In the genomic region with DNA sequence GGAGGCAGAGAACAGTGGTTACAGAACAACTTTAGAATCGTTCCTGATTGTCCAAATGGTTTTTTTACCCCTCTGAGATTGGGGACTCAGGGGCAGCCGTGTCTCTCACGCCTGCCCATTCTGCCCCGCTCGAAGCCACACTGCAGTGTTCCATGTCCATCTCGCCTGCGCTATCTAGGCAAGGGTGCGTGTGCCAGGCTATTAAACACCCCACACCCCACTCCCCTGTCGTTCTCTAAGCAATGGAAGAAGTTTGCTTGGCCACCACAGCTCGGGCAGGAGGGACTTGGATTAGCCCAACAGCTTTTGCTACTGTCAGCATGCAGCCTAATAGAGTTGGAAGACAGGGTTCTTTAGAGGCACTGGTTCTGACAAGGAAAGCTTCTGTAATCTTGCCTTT, we compare ENCODE assay signal across 10 cellular contexts.
"Had no signal": no experiment of that assay in that cellular context is flagged by ENCODE, and none has a peak within 500 bp of the region (broad histone marks: within the 10 kb centered on the region; RNA-seq: fewer than 3 reads in every experiment).

No MANE protein-coding gene starts in this region.

- DNase-seq: activated T-cell treated with anti-CD3 and anti-CD28 coated beads, Interleukin-2, amount 50 U/mL, for 1 hour; adrenal gland; foreskin fibroblast; nephron progenitor cell; stimulated activated CD4-positive, alpha-beta T cell treated with anti-CD3 and anti-CD28 coated beads, Interleukin-1b, Interleukin-23, amount 100 ng/mL, for 48 hours; T-helper 1 cell; T-helper 9 cell had no signal

- H3K4me1 ChIP-seq: adrenal gland, ascending aorta, parathyroid adenoma had no signal

- H3K9me3 ChIP-seq: adrenal gland, ascending aorta, tibial nerve had no signal

- H3K9ac ChIP-seq: parathyroid adenoma had no signal

- H2AFZ ChIP-seq: parathyroid adenoma had no signal

- H3K79me2 ChIP-seq: parathyroid adenoma had no signal

- H3K27ac ChIP-seq: adrenal gland, ascending aorta, parathyroid adenoma had no signal

- H3K4me3 ChIP-seq: adrenal gland, ascending aorta, tibial nerve had no signal

- H3K36me3 ChIP-seq: adrenal gland, ascending aorta, tibial nerve had no signal

- H3K27me3 ChIP-seq: adrenal gland, ascending aorta, tibial nerve had no signal
